In the genomic region with DNA sequence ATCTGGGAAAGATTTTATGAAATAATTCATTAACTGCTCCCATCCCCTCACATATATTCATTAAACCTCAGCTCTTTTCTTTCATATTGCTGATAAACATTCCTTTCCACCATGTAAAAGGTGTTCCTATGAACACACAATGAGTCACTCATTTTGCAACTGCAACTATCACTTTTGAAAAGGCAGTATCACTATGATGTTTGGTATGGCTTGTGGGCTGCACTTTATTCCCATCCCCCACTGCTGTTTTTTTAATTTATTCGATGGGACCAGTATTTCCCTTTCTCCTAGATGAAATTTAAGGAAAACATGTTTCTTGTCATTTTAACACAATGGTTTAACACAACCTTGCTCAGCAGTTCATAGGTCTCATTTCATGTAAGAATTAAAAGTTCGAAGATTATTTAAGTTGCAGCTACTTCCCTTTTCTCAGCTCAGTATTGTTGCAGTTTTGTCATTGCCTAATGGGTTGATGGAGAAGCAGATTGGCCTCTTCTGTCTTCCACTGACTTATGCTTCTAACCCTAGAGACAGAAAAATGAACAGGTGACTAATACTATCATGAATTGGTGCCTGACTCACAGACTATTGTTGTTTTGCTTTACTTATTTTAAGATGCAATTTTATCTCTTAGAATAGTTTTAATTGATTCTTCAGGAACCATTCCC, we compare ENCODE assay signal across 8 cellular contexts.
DNase-seq lines count a peak whose midpoint lies in the region; ATAC-seq and TF ChIP-seq lines count a peak whose summit lies in the region.

No MANE protein-coding gene starts in this region.

- no peak for TF ChIP-seq POLR2A in upper lobe of left lung (IDR thresholded peaks at IDR 0.05)

- no peaks in the 10 kb centered on the region for H3K36me3 Mint-ChIP-seq in activated T-cell treated with anti-CD3 and anti-CD28 coated beads, Interleukin-2, amount 50 U/mL, for 24 hours (ENCODE audit: low read depth)
- H3K36me3 Mint-ChIP-seq in stimulated activated memory B cell treated with anti-CD40 and anti-IgM and Interleukin-4, amounts not matched to agents 10 μg/mL and 1 μg/mL and 100 μg/mL, for 72 hours, result no peaks in the 10 kb centered on the region

- H3K36me3 ChIP-seq in upper lobe of left lung, result no peaks in the 10 kb centered on the region

- H3K4me1 ChIP-seq in upper lobe of left lung, result no peaks in the 10 kb centered on the region

- TF ChIP-seq EP300 in upper lobe of left lung (IDR thresholded peaks at IDR 0.05), result no peak

- H3K27me3 Mint-ChIP-seq in activated T-cell treated with anti-CD3 and anti-CD28 coated beads, Interleukin-2, amount 50 U/mL, for 24 hours, result peaks cover 11% of the 10 kb centered on the region
- peaks cover 9% of the 10 kb centered on the region for H3K27me3 Mint-ChIP-seq in stimulated activated memory B cell treated with anti-CD40 and anti-IgM and Interleukin-4, amounts not matched to agents 10 μg/mL and 1 μg/mL and 100 μg/mL, for 72 hours

- no peak for TF ChIP-seq CTCF in upper lobe of left lung (IDR thresholded peaks at IDR 0.05)

- H3K27me3 ChIP-seq in upper lobe of left lung, result no peaks in the 10 kb centered on the region

- H3K9me3 ChIP-seq in upper lobe of left lung, result no peaks in the 10 kb centered on the region

- WGBS in upper lobe of left lung, 2 donors, result 70 to 79% methylated on average over 2 of the region's 2 CpGs

- ATAC-seq in HG02870 (IDR thresholded peaks at IDR 0.05; ENCODE audit: unreplicated experiment), result peak; percentile 95
- peak; percentile 64 for ATAC-seq in stimulated activated memory B cell treated with anti-CD40 and anti-IgM and Interleukin-4, amounts not matched to agents 10 μg/mL and 1 μg/mL and 100 μg/mL, for 72 hours
- ATAC-seq in upper lobe of left lung (ENCODE audit: low FRiP score in 2 of 2), result no peak

- H3K9me3 Mint-ChIP-seq in activated T-cell treated with anti-CD3 and anti-CD28 coated beads, Interleukin-2, amount 50 U/mL, for 24 hours, result no peaks in the 10 kb centered on the region
- H3K9me3 Mint-ChIP-seq in stimulated activated memory B cell treated with anti-CD40 and anti-IgM and Interleukin-4, amounts not matched to agents 10 μg/mL and 1 μg/mL and 100 μg/mL, for 72 hours, result no peaks in the 10 kb centered on the region

- H3K4me1 Mint-ChIP-seq in activated T-cell treated with anti-CD3 and anti-CD28 coated beads, Interleukin-2, amount 50 U/mL, for 24 hours (ENCODE audit: low read depth), result peaks cover 14% of the 10 kb centered on the region
- H3K4me1 Mint-ChIP-seq in stimulated activated memory B cell treated with anti-CD40 and anti-IgM and Interleukin-4, amounts not matched to agents 10 μg/mL and 1 μg/mL and 100 μg/mL, for 72 hours, result peaks cover 8% of the 10 kb centered on the region

- peak overlapping the region; percentile 17 for H3K27ac Mint-ChIP-seq in activated T-cell treated with anti-CD3 and anti-CD28 coated beads, Interleukin-2, amount 50 U/mL, for 24 hours
- H3K27ac Mint-ChIP-seq in stimulated activated memory B cell treated with anti-CD40 and anti-IgM and Interleukin-4, amounts not matched to agents 10 μg/mL and 1 μg/mL and 100 μg/mL, for 72 hours, result no peak overlapping the region

- H3K27ac ChIP-seq in upper lobe of left lung, result no peak overlapping the region

- no peak overlapping the region for H3K4me3 Mint-ChIP-seq in activated T-cell treated with anti-CD3 and anti-CD28 coated beads, Interleukin-2, amount 50 U/mL, for 24 hours
- no peak overlapping the region for H3K4me3 Mint-ChIP-seq in stimulated activated memory B cell treated with anti-CD40 and anti-IgM and Interleukin-4, amounts not matched to agents 10 μg/mL and 1 μg/mL and 100 μg/mL, for 72 hours

- no peak overlapping the region for H3K4me3 ChIP-seq in upper lobe of left lung

- no peak for DNase-seq in activated T-cell treated with anti-CD3 and anti-CD28 coated beads, Interleukin-2, amount 50 U/mL, for 24 hours
- DNase-seq in activated T-cell treated with anti-CD3 and anti-CD28 coated beads for 4 hours, result no peak
- DNase-seq in MV-4-11 (lab: John Stamatoyannopoulos, UW), result peak; percentile 73
- no peak for DNase-seq in upper lobe of left lung
- DNase-seq in stimulated activated naive CD4-positive, alpha-beta T cell treated with Interleukin-2 at 50 U/mL for 16 hours (lab: John Stamatoyannopoulos, UW), result no peak
- no peak for DNase-seq in NCI-H2171 (lab: John Stamatoyannopoulos, UW)

Comparison
In these comparisons a context has a peak if more than half of its experiments do, and no peak if none do; other contexts are left out.
1. ATAC-seq: peak in HG02870 (single experiment) and stimulated activated memory B cell treated with anti-CD40 and anti-IgM and Interleukin-4, amounts not matched to agents 10 μg/mL and 1 μg/mL and 100 μg/mL, for 72 hours (single experiment); none in upper lobe of left lung (0 of 2).